ENCODE assay signal across 9 cellular contexts in the genomic region with DNA sequence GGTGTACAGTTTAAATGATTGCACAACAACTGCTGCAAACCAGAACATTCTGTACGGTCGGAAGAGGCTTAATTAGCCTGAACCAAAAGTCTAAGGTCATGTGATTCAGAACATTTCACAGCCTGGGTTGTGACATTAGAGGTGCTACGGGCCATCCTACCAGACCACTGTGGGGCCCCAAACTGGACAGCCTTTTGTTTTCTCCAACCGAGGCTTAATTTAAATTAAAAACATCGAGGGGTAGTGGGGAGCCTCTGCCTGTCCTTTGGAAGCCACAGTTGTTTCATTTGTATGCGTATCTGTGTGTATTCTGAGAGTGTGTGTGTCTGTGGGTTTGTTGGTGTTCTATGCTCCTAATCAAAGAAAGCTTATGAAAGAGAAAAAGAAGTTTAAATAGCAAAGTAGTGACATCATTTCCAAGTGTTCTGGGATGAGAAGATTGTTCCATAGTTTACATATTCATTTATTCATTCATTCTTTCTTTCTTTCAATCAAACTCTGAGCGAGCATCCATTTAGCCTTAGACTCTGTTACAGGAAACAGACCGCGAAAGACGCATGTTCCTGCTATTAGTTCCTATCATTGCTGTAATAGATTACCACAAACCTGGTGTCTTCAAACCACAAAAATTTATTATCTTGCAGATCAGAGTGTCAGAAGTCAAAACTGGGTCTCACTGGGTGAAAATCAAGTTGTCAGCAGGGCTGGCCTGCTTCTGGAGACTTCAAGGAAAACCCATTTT.
DNase-seq lines count a peak whose midpoint lies in the region; ATAC-seq lines count a peak whose summit lies in the region.
"Had no signal": no experiment of that assay in that cellular context is flagged by ENCODE, and none has a peak within 500 bp of the region (broad histone marks: within the 10 kb centered on the region; RNA-seq: fewer than 3 reads in every experiment).

No MANE protein-coding gene starts in this region.

- H3K9me3 Mint-ChIP-seq in activated T-helper 17 cell treated with anti-CD3 and anti-CD28 coated beads, Interleukin-2, amount 50 U/mL, for 72 hours = no peaks in the 10 kb centered on the region

- DNase-seq in Kasumi-1 (lab: John Stamatoyannopoulos, UW) = peak; percentile 18 to 34
- peak in 1 of 3 donors; percentile 37 for DNase-seq in right cardiac atrium
- DNase-seq in stimulated activated CD4-positive, alpha-beta T cell treated with anti-CD3 and anti-CD28 coated beads, Interleukin-4, amount 100 ng/mL, for 24 hours = peak; percentile 50
- no peak for DNase-seq in RPMI8226

- H3K9me3 ChIP-seq in right cardiac atrium (ENCODE audit: control insufficient read depth, low read length) = no peaks in the 10 kb centered on the region
- H3K9me3 ChIP-seq: neutrophil had no signal

- no peaks in the 10 kb centered on the region for H3K27me3 ChIP-seq in right cardiac atrium (ENCODE audit: control insufficient read depth, insufficient read depth)
- H3K27me3 ChIP-seq: neutrophil had no signal

- peaks cover 2% of the 10 kb centered on the region for H3K4me1 ChIP-seq in right cardiac atrium (ENCODE audit: control insufficient read depth, insufficient read depth, low read length)

- ATAC-seq in activated T-helper 17 cell treated with anti-CD3 and anti-CD28 coated beads, Interleukin-2, amount 50 U/mL, for 72 hours (replicated peaks) = peak; percentile 61
- ATAC-seq in right cardiac atrium (peak; percentile 83 to 90), GM21381 (IDR thresholded peaks at IDR 0.05; ENCODE audit: unreplicated experiment) (no peak), GM18870 (IDR thresholded peaks at IDR 0.05; ENCODE audit: unreplicated experiment) (no peak), HG02588 (IDR thresholded peaks at IDR 0.05; ENCODE audit: unreplicated experiment) (no peak)

- H3K27ac Mint-ChIP-seq in activated T-helper 17 cell treated with anti-CD3 and anti-CD28 coated beads, Interleukin-2, amount 50 U/mL, for 72 hours = peak overlapping the region; percentile 80

- intact Hi-C loops in right cardiac atrium (cut with DNase I) = no loop called here

- no peaks in the 10 kb centered on the region for H3K27me3 Mint-ChIP-seq in activated T-helper 17 cell treated with anti-CD3 and anti-CD28 coated beads, Interleukin-2, amount 50 U/mL, for 72 hours

- H3K36me3 Mint-ChIP-seq in activated T-helper 17 cell treated with anti-CD3 and anti-CD28 coated beads, Interleukin-2, amount 50 U/mL, for 72 hours (ENCODE audit: low read depth) = no peaks in the 10 kb centered on the region

- peak overlapping the region; percentile 66 for H3K27ac ChIP-seq in right cardiac atrium (ENCODE audit: low read length)
- H3K27ac ChIP-seq: neutrophil had no signal

- H3K4me3 Mint-ChIP-seq in activated T-helper 17 cell treated with anti-CD3 and anti-CD28 coated beads, Interleukin-2, amount 50 U/mL, for 72 hours = peak overlapping the region; percentile 63

- peaks cover 34% of the 10 kb centered on the region for H3K4me1 Mint-ChIP-seq in activated T-helper 17 cell treated with anti-CD3 and anti-CD28 coated beads, Interleukin-2, amount 50 U/mL, for 72 hours

- WGBS in right cardiac atrium = 72% methylated on average over 10 of the region's 10 CpGs

- H3K4me3 ChIP-seq in right cardiac atrium (ENCODE audit: low read length) = no peak overlapping the region

Comparison
In these comparisons a context has a peak if more than half of its experiments do, and no peak if none do; other contexts are left out.
1. ATAC-seq: peak in activated T-helper 17 cell treated with anti-CD3 and anti-CD28 coated beads, Interleukin-2, amount 50 U/mL, for 72 hours (single experiment) and right cardiac atrium (2 of 2); none in GM21381 (single experiment), GM18870 (single experiment) and HG02588 (single experiment).